ENCODE assay signal across 7 cellular contexts in genomic region chrX:38482183-38482582, GRCh38.
"Had no signal": no experiment of that assay in that cellular context is flagged by ENCODE, and none has a peak within 500 bp of the region (broad histone marks: within the 10 kb centered on the region; RNA-seq: fewer than 3 reads in every experiment).

No MANE protein-coding gene starts in this region.

- H3K4me3 ChIP-seq: GM12878 had no signal

- DNase-seq: GDM1, GF-D8 had no signal

- FAIRE-seq: GM12878, GM12891, GM12892, GM18507, GM19239 had no signal
